22 cellular contexts compared by ENCODE assay signal in the genomic region with DNA sequence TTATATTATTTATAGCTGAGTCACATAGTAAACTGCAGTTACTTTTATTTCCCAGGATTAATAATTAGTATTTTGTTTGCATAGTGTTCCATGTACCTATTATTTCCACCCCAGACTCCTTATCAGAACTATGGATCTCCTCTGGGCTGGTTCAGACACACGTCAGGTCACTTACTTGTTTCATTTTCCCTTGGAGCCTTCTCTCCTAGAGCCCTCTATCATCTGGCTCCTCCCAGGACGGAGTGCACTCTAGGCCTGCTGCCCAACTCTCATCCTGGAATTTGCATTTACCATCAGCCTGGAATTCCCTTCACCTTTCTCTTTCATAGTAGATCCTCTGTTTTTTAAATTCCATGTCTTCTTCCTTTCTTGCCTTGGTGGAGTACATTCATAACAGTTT. TPM values are rescaled to one million over a fixed set of nuclear protein-coding genes. Genes with fewer than 3 reads are reported as not detected.
DNase-seq lines count a peak whose midpoint lies in the region; ATAC-seq, FAIRE-seq and TF ChIP-seq lines count a peak whose summit lies in the region.
"Had no signal": no experiment of that assay in that cellular context is flagged by ENCODE, and none has a peak within 500 bp of the region (broad histone marks: within the 10 kb centered on the region; RNA-seq: fewer than 3 reads in every experiment).

No MANE protein-coding gene starts in this region.

- POLR2A ChIA-PET in activated CD8-positive, alpha-beta T cell treated with anti-CD3 and anti-CD28 coated beads, Interleukin-2, amount 10 ng/mL, durations not matched to agents 7 days and 5 days (lab: Charles Lee), result no interaction called here

- H3K4me3 Mint-ChIP-seq in activated CD8-positive, alpha-beta T cell treated with anti-CD3 and anti-CD28 coated beads, Interleukin-2, amount 10 ng/mL, durations not matched to agents 7 days and 5 days, result no peak overlapping the region
- H3K4me3 Mint-ChIP-seq: CD4-positive, alpha-beta T cell had no signal

- H3K27ac ChIP-seq in cardiac muscle cell (no peak overlapping the region), VCaP (peak overlapping the region; percentile 74)
- H3K27ac ChIP-seq: A549, GM23248, PC-9, RWPE1, SJCRH30 had no signal

- intact Hi-C loops in cardiac septum (cut with DNase I), result no loop called here

- no peak overlapping the region for H3K4me3 ChIP-seq in cardiac muscle cell
- H3K4me3 ChIP-seq: A549, GM12878, GM23248, PC-9, SJCRH30 had no signal

- no peaks in the 10 kb centered on the region for H3K27me3 Mint-ChIP-seq in activated CD8-positive, alpha-beta T cell treated with anti-CD3 and anti-CD28 coated beads, Interleukin-2, amount 10 ng/mL, durations not matched to agents 7 days and 5 days (ENCODE audit: low read depth)
- H3K27me3 Mint-ChIP-seq: CD4-positive, alpha-beta T cell had no signal

- no peaks in the 10 kb centered on the region for H3K36me3 Mint-ChIP-seq in activated CD8-positive, alpha-beta T cell treated with anti-CD3 and anti-CD28 coated beads, Interleukin-2, amount 10 ng/mL, durations not matched to agents 7 days and 5 days (ENCODE audit: low read depth)

- FAIRE-seq in D721Med (lab: Jason Lieb, UNC), result no peak
- FAIRE-seq: A549, GM12878 had no signal

- H3K4me1 ChIP-seq in cardiac muscle cell (ENCODE audit: low read depth), result peaks cover 15% of the 10 kb centered on the region
- H3K4me1 ChIP-seq: A549, Caco-2 had no signal

- TF ChIP-seq CTCF in cardiac muscle cell (IDR thresholded peaks at IDR 0.05; ENCODE audit: low read depth, low read length) (no peak), VCaP (conservative IDR thresholded peaks at IDR 0.05) (no peak), D721Med (IDR thresholded peaks at IDR 0.05; ENCODE audit: insufficient read depth, missing control alignments) (no peak)

- CTCF ChIA-PET in activated CD8-positive, alpha-beta T cell treated with anti-CD3 and anti-CD28 coated beads, Interleukin-2, amount 10 ng/mL, durations not matched to agents 7 days and 5 days (lab: Charles Lee), result no interaction called here

- no peak for ATAC-seq in activated CD8-positive, alpha-beta T cell treated with anti-CD3 and anti-CD28 coated beads, Interleukin-2, amount 10 ng/mL, durations not matched to agents 7 days and 5 days
- ATAC-seq: A549, GM12878, HCT116 had no signal

- DNase-seq in cardiac muscle cell (ENCODE audit: low read depth in 1 of 2, low spot score in 1 of 2) (peak; percentile 12 to 23), cardiac septum (ENCODE audit: low spot score) (no peak), iris pigment epithelial cell (ENCODE audit: low read depth) (peak; percentile 14), putamen (ENCODE audit: low spot score) (no peak), D721Med (ENCODE audit: insufficient read length, low spot score) (no peak)
- no peak for DNase-seq in activated CD8-positive, alpha-beta T cell treated with anti-CD3 and anti-CD28 coated beads, Interleukin-2, amount 10 ng/mL, durations not matched to agents 7 days and 5 days
- DNase-seq: Caco-2; CD4-positive, alpha-beta T cell; DMS53; EL; GM23248; KBM-7; MV-4-11; NCI-H1417; NCI-H187; PC-9; SJCRH30 had no signal

- no peak overlapping the region for H3K27ac Mint-ChIP-seq in activated CD8-positive, alpha-beta T cell treated with anti-CD3 and anti-CD28 coated beads, Interleukin-2, amount 10 ng/mL, durations not matched to agents 7 days and 5 days
- H3K27ac Mint-ChIP-seq: CD4-positive, alpha-beta T cell had no signal

- H3K4me1 Mint-ChIP-seq in activated CD8-positive, alpha-beta T cell treated with anti-CD3 and anti-CD28 coated beads, Interleukin-2, amount 10 ng/mL, durations not matched to agents 7 days and 5 days (ENCODE audit: low read depth), result no peaks in the 10 kb centered on the region

- peaks cover 13% of the 10 kb centered on the region for H3K36me3 ChIP-seq in cardiac muscle cell
- H3K36me3 ChIP-seq: SJCRH30 had no signal

- H3K9me3 ChIP-seq in cardiac muscle cell (ENCODE audit: low read depth), result no peaks in the 10 kb centered on the region
- H3K9me3 ChIP-seq: A549, Caco-2, SJCRH30 had no signal

- no peaks in the 10 kb centered on the region for H3K9me3 Mint-ChIP-seq in activated CD8-positive, alpha-beta T cell treated with anti-CD3 and anti-CD28 coated beads, Interleukin-2, amount 10 ng/mL, durations not matched to agents 7 days and 5 days (ENCODE audit: insufficient read depth)
- H3K9me3 Mint-ChIP-seq: CD4-positive, alpha-beta T cell had no signal

- H3K27me3 ChIP-seq in cardiac muscle cell, result no peaks in the 10 kb centered on the region
- H3K27me3 ChIP-seq: SJCRH30 had no signal

RNA-seq across cellular contexts. Expression of gene GALNT16, which starts 28.5 kb away (rescaled TPM):
- total RNA-seq in cardiac muscle cell, result 5.8 and 15.2 TPM in 2 replicates
- polyA plus RNA-seq in cardiac muscle cell, result 3.4 and 7.7 TPM in 2 replicates
- 25.8 TPM for total RNA-seq in cardiac septum
- total RNA-seq in activated CD8-positive, alpha-beta T cell treated with anti-CD3 and anti-CD28 coated beads, Interleukin-2, amount 10 ng/mL, durations not matched to agents 7 days and 5 days, result not detected
- total RNA-seq: CD4-positive, alpha-beta T cell had no signal

RNA-seq across cellular contexts. Expression of gene EXD2, which starts 40.2 kb away (rescaled TPM):
- 18.7 and 21.4 TPM in 2 replicates for total RNA-seq in cardiac muscle cell
- 20.3 and 28.7 TPM in 2 replicates for polyA plus RNA-seq in cardiac muscle cell
- 18.2 TPM for total RNA-seq in cardiac septum
- total RNA-seq in activated CD8-positive, alpha-beta T cell treated with anti-CD3 and anti-CD28 coated beads, Interleukin-2, amount 10 ng/mL, durations not matched to agents 7 days and 5 days, result 1 to 10 TPM; 3.4 to 4.2 TPM

Comparison
In these comparisons a context has a peak if more than half of its experiments do, and no peak if none do; other contexts are left out.
1. DNase-seq: peak in cardiac muscle cell (2 of 2) and iris pigment epithelial cell (single experiment); none in cardiac septum (single experiment), putamen (single experiment), activated CD8-positive, alpha-beta T cell treated with anti-CD3 and anti-CD28 coated beads, Interleukin-2, amount 10 ng/mL, durations not matched to agents 7 days and 5 days (single experiment) and D721Med (single experiment).